2 cellular contexts compared by ENCODE assay signal in the genomic region with DNA sequence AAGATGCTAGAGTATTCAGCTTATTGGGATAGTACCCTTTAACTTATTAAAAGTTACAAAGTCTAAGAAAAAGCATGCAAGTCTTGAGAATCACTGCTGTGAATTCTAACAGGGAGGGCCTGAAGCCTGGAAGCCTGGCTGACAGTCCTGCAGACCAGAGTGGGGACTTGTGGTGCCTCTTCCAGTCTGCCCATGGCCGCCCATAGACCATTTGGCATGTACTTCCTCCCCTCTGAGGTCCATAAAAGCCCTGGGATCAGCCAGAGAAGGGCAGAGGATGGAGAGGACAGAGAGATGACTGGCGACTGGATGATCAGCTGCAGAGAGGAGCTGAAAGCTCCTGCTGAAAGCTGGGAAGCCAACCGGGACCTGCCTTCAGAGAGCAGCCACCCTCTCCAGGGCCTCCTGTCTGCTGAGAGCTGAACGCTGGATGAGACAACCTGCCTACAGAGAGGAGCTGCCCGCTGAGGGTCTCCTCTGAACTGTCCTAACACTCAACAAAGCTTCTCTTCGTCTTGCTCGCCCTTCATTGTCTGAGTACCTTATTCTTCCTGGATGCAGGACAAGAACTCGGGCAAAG.
TF ChIP-seq lines count a peak whose summit lies in the region.

No MANE protein-coding gene starts in this region.

TF ChIP-seq in GM23338, 12 proteins besides CTCF, POLR2A, EP300 and RAD21:
- TF ChIP-seq STAT1 (IDR thresholded peaks at IDR 0.05; ENCODE audit: unreplicated experiment) (no peak), ETS1 (IDR thresholded peaks at IDR 0.05) (no peak), REST (IDR thresholded peaks at IDR 0.05; ENCODE audit: unreplicated experiment) (no peak)
- TF ChIP-seq, protein P1, sequence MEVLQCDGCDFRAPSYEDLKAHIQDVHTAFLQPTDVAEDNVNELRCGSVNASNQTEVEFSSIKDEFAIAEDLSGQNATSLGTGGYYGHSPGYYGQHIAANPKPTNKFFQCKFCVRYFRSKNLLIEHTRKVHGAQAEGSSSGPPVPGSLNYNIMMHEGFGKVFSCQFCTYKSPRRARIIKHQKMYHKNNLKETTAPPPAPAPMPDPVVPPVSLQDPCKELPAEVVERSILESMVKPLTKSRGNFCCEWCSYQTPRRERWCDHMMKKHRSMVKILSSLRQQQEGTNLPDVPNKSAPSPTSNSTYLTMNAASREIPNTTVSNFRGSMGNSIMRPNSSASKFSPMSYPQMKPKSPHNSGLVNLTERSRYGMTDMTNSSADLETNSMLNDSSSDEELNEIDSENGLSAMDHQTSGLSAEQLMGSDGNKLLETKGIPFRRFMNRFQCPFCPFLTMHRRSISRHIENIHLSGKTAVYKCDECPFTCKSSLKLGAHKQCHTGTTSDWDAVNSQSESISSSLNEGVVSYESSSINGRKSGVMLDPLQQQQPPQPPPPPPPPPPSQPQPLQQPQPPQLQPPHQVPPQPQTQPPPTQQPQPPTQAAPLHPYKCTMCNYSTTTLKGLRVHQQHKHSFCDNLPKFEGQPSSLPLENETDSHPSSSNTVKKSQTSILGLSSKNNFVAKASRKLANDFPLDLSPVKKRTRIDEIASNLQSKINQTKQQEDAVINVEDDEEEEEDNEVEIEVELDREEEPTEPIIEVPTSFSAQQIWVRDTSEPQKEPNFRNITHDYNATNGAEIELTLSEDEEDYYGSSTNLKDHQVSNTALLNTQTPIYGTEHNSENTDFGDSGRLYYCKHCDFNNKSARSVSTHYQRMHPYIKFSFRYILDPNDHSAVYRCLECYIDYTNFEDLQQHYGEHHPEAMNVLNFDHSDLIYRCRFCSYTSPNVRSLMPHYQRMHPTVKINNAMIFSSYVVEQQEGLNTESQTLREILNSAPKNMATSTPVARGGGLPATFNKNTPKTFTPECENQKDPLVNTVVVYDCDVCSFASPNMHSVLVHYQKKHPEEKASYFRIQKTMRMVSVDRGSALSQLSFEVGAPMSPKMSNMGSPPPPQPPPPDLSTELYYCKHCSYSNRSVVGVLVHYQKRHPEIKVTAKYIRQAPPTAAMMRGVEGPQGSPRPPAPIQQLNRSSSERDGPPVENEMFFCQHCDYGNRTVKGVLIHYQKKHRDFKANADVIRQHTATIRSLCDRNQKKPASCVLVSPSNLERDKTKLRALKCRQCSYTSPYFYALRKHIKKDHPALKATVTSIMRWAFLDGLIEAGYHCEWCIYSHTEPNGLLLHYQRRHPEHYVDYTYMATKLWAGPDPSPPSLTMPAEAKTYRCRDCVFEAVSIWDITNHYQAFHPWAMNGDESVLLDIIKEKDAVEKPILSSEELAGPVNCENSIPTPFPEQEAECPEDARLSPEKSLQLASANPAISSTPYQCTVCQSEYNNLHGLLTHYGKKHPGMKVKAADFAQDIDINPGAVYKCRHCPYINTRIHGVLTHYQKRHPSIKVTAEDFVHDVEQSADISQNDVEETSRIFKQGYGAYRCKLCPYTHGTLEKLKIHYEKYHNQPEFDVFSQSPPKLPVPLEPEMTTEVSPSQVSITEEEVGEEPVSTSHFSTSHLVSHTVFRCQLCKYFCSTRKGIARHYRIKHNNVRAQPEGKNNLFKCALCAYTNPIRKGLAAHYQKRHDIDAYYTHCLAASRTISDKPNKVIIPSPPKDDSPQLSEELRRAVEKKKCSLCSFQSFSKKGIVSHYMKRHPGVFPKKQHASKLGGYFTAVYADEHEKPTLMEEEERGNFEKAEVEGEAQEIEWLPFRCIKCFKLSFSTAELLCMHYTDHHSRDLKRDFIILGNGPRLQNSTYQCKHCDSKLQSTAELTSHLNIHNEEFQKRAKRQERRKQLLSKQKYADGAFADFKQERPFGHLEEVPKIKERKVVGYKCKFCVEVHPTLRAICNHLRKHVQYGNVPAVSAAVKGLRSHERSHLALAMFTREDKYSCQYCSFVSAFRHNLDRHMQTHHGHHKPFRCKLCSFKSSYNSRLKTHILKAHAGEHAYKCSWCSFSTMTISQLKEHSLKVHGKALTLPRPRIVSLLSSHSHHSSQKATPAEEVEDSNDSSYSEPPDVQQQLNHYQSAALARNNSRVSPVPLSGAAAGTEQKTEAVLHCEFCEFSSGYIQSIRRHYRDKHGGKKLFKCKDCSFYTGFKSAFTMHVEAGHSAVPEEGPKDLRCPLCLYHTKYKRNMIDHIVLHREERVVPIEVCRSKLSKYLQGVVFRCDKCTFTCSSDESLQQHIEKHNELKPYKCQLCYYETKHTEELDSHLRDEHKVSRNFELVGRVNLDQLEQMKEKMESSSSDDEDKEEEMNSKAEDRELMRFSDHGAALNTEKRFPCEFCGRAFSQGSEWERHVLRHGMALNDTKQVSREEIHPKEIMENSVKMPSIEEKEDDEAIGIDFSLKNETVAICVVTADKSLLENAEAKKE (CRISPR knock-in tag; IDR thresholded peaks at IDR 0.05): no peak

TF ChIP-seq in HepG2, 621 proteins besides CTCF, POLR2A, EP300 and RAD21 (continues in another document):
- TF ChIP-seq PRMT3 (CRISPR knock-in tag; IDR thresholded peaks at IDR 0.05; ENCODE audit: borderline replicate concordance, low read depth): no peak
- TF ChIP-seq AKNA (CRISPR knock-in tag; IDR thresholded peaks at IDR 0.05; ENCODE audit: borderline replicate concordance): no peak
- TF ChIP-seq ZNF607 (CRISPR knock-in tag; IDR thresholded peaks at IDR 0.05; ENCODE audit: borderline replicate concordance): 0 out of 2 replicates have a peak, but pooled peaks have one; percentile 26
- peak; percentile 37; the same call in 1 of the 2 replicates for TF ChIP-seq ERF (CRISPR knock-in tag; IDR thresholded peaks at IDR 0.05)
- TF ChIP-seq PRDM4 (CRISPR knock-in tag; IDR thresholded peaks at IDR 0.05; ENCODE audit: borderline replicate concordance): no peak
- TF ChIP-seq, protein P2, sequence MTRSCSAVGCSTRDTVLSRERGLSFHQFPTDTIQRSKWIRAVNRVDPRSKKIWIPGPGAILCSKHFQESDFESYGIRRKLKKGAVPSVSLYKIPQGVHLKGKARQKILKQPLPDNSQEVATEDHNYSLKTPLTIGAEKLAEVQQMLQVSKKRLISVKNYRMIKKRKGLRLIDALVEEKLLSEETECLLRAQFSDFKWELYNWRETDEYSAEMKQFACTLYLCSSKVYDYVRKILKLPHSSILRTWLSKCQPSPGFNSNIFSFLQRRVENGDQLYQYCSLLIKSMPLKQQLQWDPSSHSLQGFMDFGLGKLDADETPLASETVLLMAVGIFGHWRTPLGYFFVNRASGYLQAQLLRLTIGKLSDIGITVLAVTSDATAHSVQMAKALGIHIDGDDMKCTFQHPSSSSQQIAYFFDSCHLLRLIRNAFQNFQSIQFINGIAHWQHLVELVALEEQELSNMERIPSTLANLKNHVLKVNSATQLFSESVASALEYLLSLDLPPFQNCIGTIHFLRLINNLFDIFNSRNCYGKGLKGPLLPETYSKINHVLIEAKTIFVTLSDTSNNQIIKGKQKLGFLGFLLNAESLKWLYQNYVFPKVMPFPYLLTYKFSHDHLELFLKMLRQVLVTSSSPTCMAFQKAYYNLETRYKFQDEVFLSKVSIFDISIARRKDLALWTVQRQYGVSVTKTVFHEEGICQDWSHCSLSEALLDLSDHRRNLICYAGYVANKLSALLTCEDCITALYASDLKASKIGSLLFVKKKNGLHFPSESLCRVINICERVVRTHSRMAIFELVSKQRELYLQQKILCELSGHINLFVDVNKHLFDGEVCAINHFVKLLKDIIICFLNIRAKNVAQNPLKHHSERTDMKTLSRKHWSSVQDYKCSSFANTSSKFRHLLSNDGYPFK (CRISPR knock-in tag; IDR thresholded peaks at IDR 0.05; ENCODE audit: borderline replicate concordance): no peak
- no peak for TF ChIP-seq ZNF589 (CRISPR knock-in tag; conservative IDR thresholded peaks at IDR 0.05)
- no peak for TF ChIP-seq ZSCAN29 (CRISPR knock-in tag; conservative IDR thresholded peaks at IDR 0.05)
- no peak for TF ChIP-seq HOXA3 (CRISPR knock-in tag; IDR thresholded peaks at IDR 0.05)
- no peak for TF ChIP-seq ZC3H4 (CRISPR knock-in tag; IDR thresholded peaks at IDR 0.05; ENCODE audit: borderline replicate concordance)
- TF ChIP-seq ZFP62 (CRISPR knock-in tag; IDR thresholded peaks at IDR 0.05): no peak
- peak; percentile 29; the same call in 1 of the 2 replicates for TF ChIP-seq PHF20 (CRISPR knock-in tag; IDR thresholded peaks at IDR 0.05)
- peak; percentile 44; the same call in 1 of the 2 replicates for TF ChIP-seq ZFP36L1 (CRISPR knock-in tag; IDR thresholded peaks at IDR 0.05)
- 0 out of 2 replicates have a peak, but pooled peaks have one; percentile 30 for TF ChIP-seq KAT7 (CRISPR knock-in tag; IDR thresholded peaks at IDR 0.05; ENCODE audit: borderline replicate concordance)
- TF ChIP-seq, protein P3, sequence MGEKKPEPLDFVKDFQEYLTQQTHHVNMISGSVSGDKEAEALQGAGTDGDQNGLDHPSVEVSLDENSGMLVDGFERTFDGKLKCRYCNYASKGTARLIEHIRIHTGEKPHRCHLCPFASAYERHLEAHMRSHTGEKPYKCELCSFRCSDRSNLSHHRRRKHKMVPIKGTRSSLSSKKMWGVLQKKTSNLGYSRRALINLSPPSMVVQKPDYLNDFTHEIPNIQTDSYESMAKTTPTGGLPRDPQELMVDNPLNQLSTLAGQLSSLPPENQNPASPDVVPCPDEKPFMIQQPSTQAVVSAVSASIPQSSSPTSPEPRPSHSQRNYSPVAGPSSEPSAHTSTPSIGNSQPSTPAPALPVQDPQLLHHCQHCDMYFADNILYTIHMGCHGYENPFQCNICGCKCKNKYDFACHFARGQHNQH (CRISPR knock-in tag; IDR thresholded peaks at IDR 0.05): 0 out of 2 replicates have a peak, but pooled peaks have one; percentile 26
- TF ChIP-seq MTERF4 (CRISPR knock-in tag; IDR thresholded peaks at IDR 0.05): no peak
- peak; percentile 8; the same call in 1 of the 2 replicates for TF ChIP-seq ZMYM4 (CRISPR knock-in tag; IDR thresholded peaks at IDR 0.05)
